Comparison of ENCODE assay signal across 1 cellular context in genomic region chr12:53538209-53538689, GRCh38.
A peak's percentile ranks its signal among the peaks of the same experiment; 100 is the strongest.
TF ChIP-seq lines count a peak whose summit lies in the region.

No MANE protein-coding gene starts in this region.

TF ChIP-seq in liver, 16 proteins besides CTCF, POLR2A, EP300 and RAD21 (continued from another document):
- TF ChIP-seq REST (IDR thresholded peaks at IDR 0.05) = peak; percentile 82
